Comparison of ENCODE assay signal across 6 cellular contexts in the genomic region with DNA sequence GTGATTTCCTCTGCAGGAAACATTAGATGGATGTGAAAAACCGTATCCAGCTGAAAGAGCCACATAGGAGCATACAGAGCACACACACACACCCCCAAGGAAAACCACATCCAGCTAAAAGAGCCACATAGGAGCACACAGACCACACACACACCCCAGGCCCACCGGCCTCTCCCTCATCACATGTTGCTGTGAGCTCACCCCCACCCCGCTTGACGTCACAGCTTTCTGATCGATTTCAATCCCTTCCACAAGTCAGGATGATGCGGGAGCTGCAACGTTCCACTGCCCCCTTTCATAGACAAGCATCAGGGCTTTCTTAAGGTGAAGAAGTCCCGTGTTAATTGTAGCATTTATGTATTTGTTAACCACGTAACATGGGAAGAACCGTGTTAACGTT.
"Had no signal": no experiment of that assay in that cellular context is flagged by ENCODE, and none has a peak within 500 bp of the region (broad histone marks: within the 10 kb centered on the region; RNA-seq: fewer than 3 reads in every experiment).

No MANE protein-coding gene starts in this region.

- DNase-seq: IMR-90, KBM-7 had no signal

- H3K27me3 Mint-ChIP-seq: IgD-negative memory B cell had no signal

- ATAC-seq: K562 had no signal

- H3K27ac Mint-ChIP-seq: IgD-negative memory B cell had no signal

- H3K36me3 Mint-ChIP-seq: IgD-negative memory B cell had no signal

- H3K4me3 ChIP-seq: K562 had no signal

- FAIRE-seq: HTR-8/SVneo, K562 had no signal

- H3K4me1 Mint-ChIP-seq: IgD-negative memory B cell had no signal

- H3K4me3 Mint-ChIP-seq: IgD-negative memory B cell had no signal

- H3K27ac ChIP-seq: HL-60 had no signal
